10 cellular contexts compared by ENCODE assay signal in genomic region chr3:185070491-185071335, GRCh38.
DNase-seq lines count a peak whose midpoint lies in the region; ATAC-seq, FAIRE-seq and TF ChIP-seq lines count a peak whose summit lies in the region.
"Had no signal": no experiment of that assay in that cellular context is flagged by ENCODE, and none has a peak within 500 bp of the region (broad histone marks: within the 10 kb centered on the region; RNA-seq: fewer than 3 reads in every experiment).

No MANE protein-coding gene starts in this region.

- no peaks in the 10 kb centered on the region for H3K79me1 ChIP-seq in neuronal stem cell (ENCODE audit: low read depth, low read length)

- H3K4me1 ChIP-seq in NT2/D1 (ENCODE audit: insufficient read depth, insufficient read length) = peaks cover 16% of the 10 kb centered on the region
- peaks cover 0 to 14% of the 10 kb centered on the region in 2 donors for H3K4me1 ChIP-seq in neuronal stem cell (ENCODE audit: control insufficient read depth in 2 of 2, insufficient read depth in 1 of 2, low read depth in 1 of 2, low read length in 2 of 2)
- H3K4me1 ChIP-seq: SJSA1 had no signal

- H3K4me2 ChIP-seq in neuronal stem cell (ENCODE audit: insufficient read depth, low read length, poor library complexity, severe bottlenecking) = no peak overlapping the region

- WGBS in neuronal stem cell (ENCODE audit: extremely low coverage in 2 of 2, insufficient read length in 2 of 2, insufficient replicate concordance in 1 of 2), 2 donors = no CpG with 5 or more reads among the region's 22 CpGs

- no peak for FAIRE-seq in GM19239 (lab: Jason Lieb, UNC)

- no peak overlapping the region for H2BK15ac ChIP-seq in neuronal stem cell (ENCODE audit: low read length)

- no peak overlapping the region for H3K4ac ChIP-seq in neuronal stem cell (ENCODE audit: low read length)

- H3K14ac ChIP-seq in neuronal stem cell (ENCODE audit: low read length) = peak overlapping the region; percentile 39

- H3K27ac ChIP-seq in neuronal stem cell (replicated peaks; ENCODE audit: low read length) = no peak overlapping the region
- H3K27ac ChIP-seq: SJSA1, skin epidermis had no signal

- H3K36me3 ChIP-seq in NT2/D1 (ENCODE audit: insufficient read depth, insufficient read length, low read length) (no peaks in the 10 kb centered on the region), neuronal stem cell (replicated peaks in 1 of 2; ENCODE audit: control insufficient read depth in 2 of 2, insufficient read depth in 2 of 2, low read length in 2 of 2) (no peaks in the 10 kb centered on the region)
- H3K36me3 ChIP-seq: SJSA1 had no signal

- H3K27me3 ChIP-seq in NT2/D1 (ENCODE audit: insufficient read depth, insufficient read length) (no peaks in the 10 kb centered on the region), neuronal stem cell (ENCODE audit: control insufficient read depth in 3 of 3, insufficient read depth in 3 of 3, low read depth in 1 of 3, low read length in 3 of 3) (no peaks in the 10 kb centered on the region)
- H3K27me3 ChIP-seq: SJSA1 had no signal

- H3K9ac ChIP-seq in NT2/D1 (ENCODE audit: insufficient read length, low read depth) (no peak overlapping the region), neuronal stem cell (ENCODE audit: low read depth, low read length, poor library complexity) (peak overlapping the region; percentile 44)

- peak overlapping the region; percentile 7 for H2BK12ac ChIP-seq in neuronal stem cell (ENCODE audit: low read length)

- no peak overlapping the region for H2BK120ac ChIP-seq in neuronal stem cell (ENCODE audit: low read depth, low read length)

- H2AFZ ChIP-seq in neuronal stem cell (ENCODE audit: low read length) = peak overlapping the region; percentile 67

- peak overlapping the region; percentile 7 for H4K8ac ChIP-seq in neuronal stem cell (ENCODE audit: low read depth, low read length)

- H3K18ac ChIP-seq in neuronal stem cell (ENCODE audit: low read length) = peak overlapping the region; percentile 68

- DNase-seq in NT2/D1 (ENCODE audit: low read depth, low spot score) (peak; percentile 46), epithelial cell of proximal tubule (ENCODE audit: low read depth) (no peak), neuronal stem cell (ENCODE audit: low spot score) (peak; percentile 6), GM19239 (ENCODE audit: insufficient read length, low spot score) (no peak)

- H2BK5ac ChIP-seq in neuronal stem cell (ENCODE audit: low read length) = no peak overlapping the region

- no peak for ATAC-seq in HG02678 (IDR thresholded peaks at IDR 0.05; ENCODE audit: unreplicated experiment)
- ATAC-seq in HG02870 (IDR thresholded peaks at IDR 0.05; ENCODE audit: unreplicated experiment) = no peak
- no peak for ATAC-seq in HG02798 (IDR thresholded peaks at IDR 0.05; ENCODE audit: poor library complexity, unreplicated experiment)

- TF ChIP-seq CTCF in GM12875 (IDR thresholded peaks at IDR 0.05; ENCODE audit: borderline replicate concordance, insufficient read depth, low read depth, low read length) (0 out of 2 replicates have a peak, but pooled peaks have one; percentile 5), epithelial cell of proximal tubule (conservative IDR thresholded peaks at IDR 0.05; ENCODE audit: low read depth, low read length) (peak; percentile 41)

- peak overlapping the region; percentile 25 for H4K91ac ChIP-seq in neuronal stem cell (ENCODE audit: low read depth, low read length, poor library complexity)

- peak overlapping the region; percentile 7 for H2AK5ac ChIP-seq in neuronal stem cell (ENCODE audit: low read depth, low read length)

- H3K4me3 ChIP-seq in GM12875 (ENCODE audit: low read depth, low read length) (no peak overlapping the region), NT2/D1 (ENCODE audit: insufficient read length, low read depth) (no peak overlapping the region), epithelial cell of proximal tubule (ENCODE audit: low read depth, low read length) (no peak overlapping the region), neuronal stem cell (ENCODE audit: low read length in 2 of 2) (no peak overlapping the region)
- H3K4me3 ChIP-seq: SJSA1, skin epidermis had no signal

- no peak overlapping the region for H3K23ac ChIP-seq in neuronal stem cell (ENCODE audit: low read depth, low read length, poor library complexity)

- peaks cover 8% of the 10 kb centered on the region; the same call in 1 of the 2 replicates for H3K9me3 ChIP-seq in NT2/D1 (ENCODE audit: insufficient read depth, low read length)
- no peaks in the 10 kb centered on the region for H3K9me3 ChIP-seq in neuronal stem cell (replicated peaks in 1 of 2; ENCODE audit: control insufficient read depth in 2 of 2, insufficient read depth in 1 of 2, low read depth in 1 of 2, low read length in 2 of 2)
- H3K9me3 ChIP-seq: SJSA1 had no signal

Comparison
In these comparisons a context has a peak if more than half of its experiments do, and no peak if none do; other contexts are left out.
1. DNase-seq: peak in NT2/D1 (single experiment) and neuronal stem cell (single experiment); none in epithelial cell of proximal tubule (single experiment) and GM19239 (single experiment).